18 cellular contexts compared by ENCODE assay signal in the genomic region with DNA sequence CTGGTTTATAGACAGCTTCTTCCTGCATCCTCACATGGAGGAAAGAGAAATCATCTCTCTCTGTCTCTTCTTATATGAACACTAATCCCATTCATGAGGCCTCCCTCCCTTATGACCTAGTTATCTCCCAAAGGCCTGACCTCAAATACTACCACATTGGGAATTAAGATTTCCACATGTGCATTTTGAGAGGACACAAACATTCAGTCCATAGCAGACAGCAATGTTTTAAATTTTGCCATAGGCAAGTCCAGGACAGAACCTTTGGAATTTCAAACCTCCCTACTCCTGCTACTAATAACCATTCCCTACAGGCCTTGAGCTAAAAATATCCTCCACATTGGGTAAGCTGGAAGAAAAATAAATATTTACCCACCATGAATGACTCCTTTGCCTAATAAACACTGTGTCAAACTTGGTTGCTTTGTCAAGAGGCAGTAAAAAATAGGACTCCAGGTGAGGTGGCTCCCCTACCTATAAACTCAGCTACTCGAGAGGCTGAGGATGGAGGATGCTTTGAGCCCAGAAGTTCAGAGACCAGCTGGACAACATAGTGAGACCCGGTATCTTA.
DNase-seq lines count a peak whose midpoint lies in the region; ATAC-seq, FAIRE-seq and TF ChIP-seq lines count a peak whose summit lies in the region.
"Had no signal": no experiment of that assay in that cellular context is flagged by ENCODE, and none has a peak within 500 bp of the region (broad histone marks: within the 10 kb centered on the region; RNA-seq: fewer than 3 reads in every experiment).

No MANE protein-coding gene starts in this region.

- no peak for FAIRE-seq in urothelium cell line (lab: Jason Lieb, UNC)

- TF ChIP-seq CTCF in chondrocyte (IDR thresholded peaks at IDR 0.05) (no peak), osteocyte (IDR thresholded peaks at IDR 0.05) (no peak)

- ATAC-seq in HG02973 (IDR thresholded peaks at IDR 0.05; ENCODE audit: unreplicated experiment), result no peak
- ATAC-seq: right cardiac atrium had no signal

- H3K27me3 Mint-ChIP-seq in chondrocyte (ENCODE audit: low read depth) (peaks cover 9% of the 10 kb centered on the region), osteocyte (ENCODE audit: unreplicated experiment) (peaks cover 13% of the 10 kb centered on the region)

- H3K4me1 Mint-ChIP-seq in chondrocyte (ENCODE audit: low read depth), result peaks cover 13% of the 10 kb centered on the region
- peaks cover 11% of the 10 kb centered on the region for H3K4me1 Mint-ChIP-seq in osteocyte (ENCODE audit: unreplicated experiment)

- H3K4me3 Mint-ChIP-seq in chondrocyte (ENCODE audit: unreplicated experiment) (no peak overlapping the region), osteocyte (ENCODE audit: unreplicated experiment) (no peak overlapping the region)
- H3K4me3 Mint-ChIP-seq: activated CD4-positive, alpha-beta T cell treated with anti-CD3 and anti-CD28 coated beads, Interleukin-2, amount 10 ng/mL, durations not matched to agents 7 days and 5 days had no signal

- H3K36me3 Mint-ChIP-seq in chondrocyte (ENCODE audit: low read depth) (peaks cover 2% of the 10 kb centered on the region), osteocyte (ENCODE audit: unreplicated experiment) (no peaks in the 10 kb centered on the region)

- DNase-seq in DMS153 treated with DMSO at 0.1 percent for 48 hours (lab: John Stamatoyannopoulos, UW; ENCODE audit: unreplicated experiment), result peak; percentile 48
- peak; percentile 41 for DNase-seq in NCI-H510A (lab: John Stamatoyannopoulos, UW)
- no peak for DNase-seq in chondrocyte (ENCODE audit: low spot score)
- no peak for DNase-seq in osteocyte (ENCODE audit: extremely low spot score, unreplicated experiment)
- no peak for DNase-seq in urothelium cell line (ENCODE audit: low spot score)
- DNase-seq in SHP77 treated with DMSO at 0.1 percent for 48 hours (lab: John Stamatoyannopoulos, UW), result no peak
- no peak for DNase-seq in Kasumi-1 (lab: John Stamatoyannopoulos, UW)
- DNase-seq: activated CD4-positive, alpha-beta T cell treated with anti-CD3 and anti-CD28 coated beads, Interleukin-2, amount 10 ng/mL, durations not matched to agents 7 days and 5 days; activated naive CD4-positive, alpha-beta T cell treated with Interleukin-2 at 50 U/mL for 16 hours; AML-193; cortex of kidney; HCEC 1CT; MM.1S; NCI-H2107; right cardiac atrium; Right ventricle myocardium superior; T-helper 9 cell had no signal

- peak overlapping the region; percentile 55 for H3K27ac Mint-ChIP-seq in chondrocyte (ENCODE audit: unreplicated experiment)
- peak overlapping the region; percentile 50 for H3K27ac Mint-ChIP-seq in osteocyte (ENCODE audit: unreplicated experiment)
- H3K27ac Mint-ChIP-seq: activated CD4-positive, alpha-beta T cell treated with anti-CD3 and anti-CD28 coated beads, Interleukin-2, amount 10 ng/mL, durations not matched to agents 7 days and 5 days had no signal

- no peaks in the 10 kb centered on the region for H3K9me3 Mint-ChIP-seq in chondrocyte (ENCODE audit: low read depth)
- no peaks in the 10 kb centered on the region for H3K9me3 Mint-ChIP-seq in osteocyte (ENCODE audit: unreplicated experiment)
- H3K9me3 Mint-ChIP-seq: activated CD4-positive, alpha-beta T cell treated with anti-CD3 and anti-CD28 coated beads, Interleukin-2, amount 10 ng/mL, durations not matched to agents 7 days and 5 days had no signal

Comparison
In these comparisons a context has a peak if more than half of its experiments do, and no peak if none do; other contexts are left out.
1. DNase-seq: peak in DMS153 treated with DMSO at 0.1 percent for 48 hours (single experiment) and NCI-H510A (single experiment); none in chondrocyte (single experiment), osteocyte (single experiment), urothelium cell line (single experiment), SHP77 treated with DMSO at 0.1 percent for 48 hours (single experiment) and Kasumi-1 (0 of 2).